Comparison of ENCODE assay signal across 1 cellular context in genomic region chr7:22549667-22550513, GRCh38.
TF ChIP-seq lines count a peak whose summit lies in the region.

No MANE protein-coding gene starts in this region.

TF ChIP-seq in H1, 55 proteins besides CTCF, POLR2A, EP300 and RAD21 (continued from another document):
- TF ChIP-seq TEAD4 (IDR thresholded peaks at IDR 0.05; ENCODE audit: low read depth, low read length): peak; percentile 76
- peak; percentile 78; the same call in 1 of the 2 replicates for TF ChIP-seq RBBP5 (IDR thresholded peaks at IDR 0.05; ENCODE audit: borderline replicate concordance, low read depth, low read length)
- TF ChIP-seq KDM4A (IDR thresholded peaks at IDR 0.05; ENCODE audit: low read depth, low read length, severe bottlenecking): peak; percentile 98
- TF ChIP-seq ATF2 (IDR thresholded peaks at IDR 0.05; ENCODE audit: low read length): no peak
- TF ChIP-seq KDM1A (IDR thresholded peaks at IDR 0.05; ENCODE audit: borderline replicate concordance, low read length): peak; percentile 55
- TF ChIP-seq E2F6 (IDR thresholded peaks at IDR 0.05): peak; percentile 86; the same call in 1 of the 2 replicates
- peak; percentile 99 for TF ChIP-seq ASH2L (IDR thresholded peaks at IDR 0.05; ENCODE audit: low read length)
- TF ChIP-seq YY1 (IDR thresholded peaks at IDR 0.05; ENCODE audit: low read depth, low read length): peak; percentile 74
- no peak for TF ChIP-seq GTF2F1 (IDR thresholded peaks at IDR 0.05; ENCODE audit: borderline replicate concordance, low read depth, low read length)
- no peak for TF ChIP-seq TBP (IDR thresholded peaks at IDR 0.05; ENCODE audit: low read depth, low read length)
- no peak for TF ChIP-seq BCL11A (IDR thresholded peaks at IDR 0.05; ENCODE audit: low read depth in 2 of 2, low read length in 2 of 2)
- no peak for TF ChIP-seq FOSL1 (IDR thresholded peaks at IDR 0.05; ENCODE audit: insufficient read depth, low read depth, low read length)
- peak; percentile 38; the same call in 1 of the 2 replicates for TF ChIP-seq TAF1 (IDR thresholded peaks at IDR 0.05; ENCODE audit: low read depth, low read length)
- TF ChIP-seq PHF8 (conservative IDR thresholded peaks at IDR 0.05; ENCODE audit: low read depth, low read length): peak; percentile 52
- TF ChIP-seq JUND (IDR thresholded peaks at IDR 0.05; ENCODE audit: low read length): no peak
- TF ChIP-seq EZH2 (IDR thresholded peaks at IDR 0.05; ENCODE audit: low read depth, low read length, severe bottlenecking): no peak
- TF ChIP-seq HDAC2 (IDR thresholded peaks at IDR 0.05; ENCODE audit: borderline replicate concordance in 1 of 2, low read depth in 2 of 2, low read length in 2 of 2): peak in 1 of 2 experiments; percentile 82; a peak in 2 of 4 replicates
- TF ChIP-seq NANOG (IDR thresholded peaks at IDR 0.05; ENCODE audit: insufficient read depth, low read depth, low read length, poor library complexity, severe bottlenecking): no peak
- peak; percentile 50; the same call in 1 of the 2 replicates for TF ChIP-seq BACH1 (IDR thresholded peaks at IDR 0.05; ENCODE audit: low read length)
